In genomic region chr7:131606346-131607290, GRCh38 we compare ENCODE assay signal across 11 cellular contexts. TPM values are rescaled to one million over a fixed set of nuclear protein-coding genes. Genes with fewer than 3 reads are reported as not detected.
DNase-seq lines count a peak whose midpoint lies in the region; ATAC-seq, FAIRE-seq and TF ChIP-seq lines count a peak whose summit lies in the region.
"Had no signal": no experiment of that assay in that cellular context is flagged by ENCODE, and none has a peak within 500 bp of the region (broad histone marks: within the 10 kb centered on the region; RNA-seq: fewer than 3 reads in every experiment).

No MANE protein-coding gene starts in this region.

- no peaks in the 10 kb centered on the region for H3K27me3 Mint-ChIP-seq in MCF 10A (ENCODE audit: insufficient read depth, unreplicated experiment)

- ATAC-seq in omental fat pad (ENCODE audit: low FRiP score): peak; percentile 75
- ATAC-seq in HG03439 (IDR thresholded peaks at IDR 0.05; ENCODE audit: unreplicated experiment): no peak

- CTCF ChIA-PET in MCF 10A (lab: Yijun Ruan, JAX): interaction anchor here (0.6 to 0.7 kb wide), 2 partner anchors 8 to 9 kb away, joined by 3 read pairs; no protein-coding TSS in a partner anchor

- BruUV-seq in MCF 10A (replicated peaks; lab: Mats Ljungman, UMichigan): no TSS peak

- H3K36me3 Mint-ChIP-seq in MCF 10A (ENCODE audit: insufficient read depth, unreplicated experiment): no peaks in the 10 kb centered on the region

- H3K27ac Mint-ChIP-seq in MCF 10A (ENCODE audit: low read depth, unreplicated experiment): no peak overlapping the region
- H3K27ac Mint-ChIP-seq: activated B cell treated with CpG ODN at 0.5 μM for 24 hours, HFFc6 had no signal

- no peaks in the 10 kb centered on the region for H3K9me3 Mint-ChIP-seq in MCF 10A (ENCODE audit: unreplicated experiment)
- H3K9me3 Mint-ChIP-seq: activated B cell treated with CpG ODN at 0.5 μM for 24 hours, HFFc6 had no signal

- H3K4me3 Mint-ChIP-seq in MCF 10A (ENCODE audit: unreplicated experiment): no peak overlapping the region
- H3K4me3 Mint-ChIP-seq: activated B cell treated with CpG ODN at 0.5 μM for 24 hours, HFFc6 had no signal

- TF ChIP-seq CTCF in MCF 10A (IDR thresholded peaks at IDR 0.05; ENCODE audit: unreplicated experiment): no peak
- TF ChIP-seq CTCF in omental fat pad (IDR thresholded peaks at IDR 0.05): no peak

- TF ChIP-seq POLR2A in H54 (IDR thresholded peaks at IDR 0.05; ENCODE audit: low read depth, low read length): no peak

- peaks cover 11% of the 10 kb centered on the region for H3K4me1 Mint-ChIP-seq in MCF 10A (ENCODE audit: insufficient read depth, unreplicated experiment)
- H3K4me1 Mint-ChIP-seq: activated B cell treated with CpG ODN at 0.5 μM for 24 hours had no signal

- intact Hi-C loops in MCF 10A (cut with micrococcal nuclease): no loop called here

- POLR2A ChIA-PET in MCF 10A (lab: Yijun Ruan, JAX): no interaction called here

- FAIRE-seq in H54 (lab: Jason Lieb, UNC): no peak

- DNase-seq in NCI-H1417 (lab: John Stamatoyannopoulos, UW) (peak; percentile 25 to 59 (median 49)), NCI-H1417 treated with DMSO at 0.1 percent for 48 hours (lab: John Stamatoyannopoulos, UW) (no peak), NCI-H2171 treated with DMSO at 0.1 percent for 48 hours (lab: John Stamatoyannopoulos, UW) (peak; percentile 72), MCF 10A (ENCODE audit: unreplicated experiment) (peak; percentile 9), omental fat pad (ENCODE audit: low spot score) (no peak), H54 (ENCODE audit: insufficient read length, low spot score) (no peak)
- DNase-seq in activated effector memory CD4-positive, alpha-beta T cell treated with Interleukin-2 at 50 U/mL for 16 hours: no peak
- DNase-seq: 8988T, activated B cell treated with CpG ODN at 0.5 μM for 24 hours, HFFc6 had no signal

RNA-seq across cellular contexts. Expression of gene PODXL, which starts 50.2 kb away (rescaled TPM):
- total RNA-seq in MCF 10A (2022) (1.6 and 1.7 TPM in 2 replicates), omental fat pad (100 to 1,000 TPM in 1 of 4 donors, 10 to 100 TPM in 3; 40.0 to 102 (median 71.6) TPM)

Comparison
In these comparisons a context has a peak if more than half of its experiments do, and no peak if none do; other contexts are left out.
1. DNase-seq: peak in NCI-H1417 (3 of 3), NCI-H2171 treated with DMSO at 0.1 percent for 48 hours (single experiment) and MCF 10A (single experiment); none in NCI-H1417 treated with DMSO at 0.1 percent for 48 hours (single experiment), omental fat pad (single experiment), H54 (single experiment) and activated effector memory CD4-positive, alpha-beta T cell treated with Interleukin-2 at 50 U/mL for 16 hours (single experiment).
2. RNA of gene PODXL, which starts 50.2 kb away (total RNA-seq): 40.0 to 102 TPM in omental fat pad; 1.6 to 1.7 TPM in MCF 10A; every median in the first group is over 10 times any median in the second.